Comparison of ENCODE assay signal across 17 cellular contexts in the genomic region with DNA sequence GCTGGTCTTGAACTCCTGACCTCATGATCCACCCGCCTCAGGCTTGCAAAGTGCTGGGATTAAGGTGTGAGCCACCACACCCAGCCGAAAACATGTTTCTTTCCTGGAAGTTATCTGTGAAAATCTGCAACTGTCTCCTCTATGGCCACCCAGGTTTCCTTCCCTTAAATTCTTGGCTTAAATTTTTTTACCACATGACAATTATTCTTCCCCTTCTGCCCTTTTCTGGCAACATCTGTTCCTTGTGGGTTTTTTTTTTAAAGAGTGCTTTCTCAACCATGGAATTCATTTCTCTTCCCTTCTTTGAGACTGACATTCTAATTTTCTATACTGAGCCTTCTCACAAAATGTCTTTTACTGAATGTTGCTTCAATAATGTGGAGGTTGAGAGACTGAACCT. TPM values are rescaled to one million over a fixed set of nuclear protein-coding genes. Genes with fewer than 3 reads are reported as not detected.
"Had no signal": no experiment of that assay in that cellular context is flagged by ENCODE, and none has a peak within 500 bp of the region (broad histone marks: within the 10 kb centered on the region; RNA-seq: fewer than 3 reads in every experiment).

No MANE protein-coding gene starts in this region.

- H3K4me3 ChIP-seq: coronary artery, heart right ventricle, suprapubic skin had no signal

- H3K36me3 ChIP-seq: heart right ventricle, suprapubic skin had no signal

- H3K9me3 ChIP-seq: suprapubic skin had no signal

- ATAC-seq: activated CD8-positive, alpha-beta T cell treated with anti-CD3 and anti-CD28 coated beads, Interleukin-2, amount 10 ng/mL, durations not matched to agents 7 days and 5 days; foreskin keratinocyte; heart right ventricle; left ventricle myocardium superior; stimulated activated naive CD8-positive, alpha-beta T cell treated with anti-CD3 and anti-CD28 coated beads, Interleukin-15, Interleukin-2, amounts not matched to agents 100 U/mL and 50 U/mL, for 24 hours had no signal

- H3K27me3 Mint-ChIP-seq: type B pancreatic cell had no signal

- H3K27me3 ChIP-seq: foreskin keratinocyte, heart right ventricle, suprapubic skin had no signal

- H3K27ac ChIP-seq: coronary artery, epithelial cell of prostate, foreskin keratinocyte, heart right ventricle, suprapubic skin had no signal

- H3K4me1 ChIP-seq: foreskin keratinocyte, suprapubic skin had no signal

- H3K4me3 Mint-ChIP-seq: activated CD8-positive, alpha-beta T cell treated with anti-CD3 and anti-CD28 coated beads, Interleukin-2, amount 10 ng/mL, durations not matched to agents 7 days and 5 days; nephron; type B pancreatic cell had no signal

- DNase-seq: activated CD4-positive, alpha-beta T cell treated with anti-CD3 and anti-CD28 coated beads for 4 hours; activated CD8-positive, alpha-beta memory T cell treated with anti-CD3 and anti-CD28 coated beads, Interleukin-2, amount 50 U/mL, for 48 hours; activated CD8-positive, alpha-beta T cell treated with anti-CD3 and anti-CD28 coated beads, Interleukin-2, amount 10 ng/mL, durations not matched to agents 7 days and 5 days; caudate nucleus; effector memory CD4-positive, alpha-beta T cell; foreskin keratinocyte; heart right ventricle; left ventricle myocardium superior; mesenchymal stem cell; occipital lobe; stimulated activated CD4-positive, alpha-beta T cell treated with anti-CD3 and anti-CD28 coated beads, Interleukin-2, amount 100 ng/mL, for 48 hours; stimulated activated naive CD8-positive, alpha-beta T cell treated with anti-CD3 and anti-CD28 coated beads, Interleukin-15, Interleukin-2, amounts not matched to agents 100 U/mL and 50 U/mL, for 24 hours had no signal

- H3K27ac Mint-ChIP-seq: activated CD8-positive, alpha-beta T cell treated with anti-CD3 and anti-CD28 coated beads, Interleukin-2, amount 10 ng/mL, durations not matched to agents 7 days and 5 days; nephron; type B pancreatic cell had no signal

RNA-seq across cellular contexts. Expression of gene DOK5, which starts 59.7 kb away (rescaled TPM):
- total RNA-seq: activated CD8-positive, alpha-beta T cell treated with anti-CD3 and anti-CD28 coated beads, Interleukin-2, amount 10 ng/mL, durations not matched to agents 7 days and 5 days; foreskin keratinocyte had no signal
